In the genomic region with DNA sequence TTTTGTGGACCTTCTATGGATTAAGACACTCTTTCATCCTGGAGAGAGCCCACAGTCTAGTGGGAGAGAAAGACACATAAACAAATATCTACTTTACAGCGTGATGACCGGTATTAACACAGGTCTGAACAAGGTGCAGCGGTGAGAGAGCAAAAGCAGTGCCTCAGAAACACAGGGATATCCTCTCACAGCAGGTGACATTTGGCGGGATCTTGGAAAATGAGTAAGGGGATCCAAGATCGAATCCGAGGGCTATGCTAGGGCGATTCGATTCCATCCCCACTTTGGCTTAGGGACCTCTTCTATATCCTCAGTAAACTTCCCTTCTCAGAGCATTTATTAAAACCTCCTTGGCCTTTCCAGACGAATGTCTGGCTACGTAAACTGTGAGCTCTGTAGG, we compare ENCODE assay signal across 8 cellular contexts. TPM values are rescaled to one million over a fixed set of nuclear protein-coding genes. Genes with fewer than 3 reads are reported as not detected.
DNase-seq lines count a peak whose midpoint lies in the region; ATAC-seq, FAIRE-seq and TF ChIP-seq lines count a peak whose summit lies in the region.

No MANE protein-coding gene starts in this region.

- H3K36me3 Mint-ChIP-seq in CD14-positive monocyte = peaks cover under 1 to 5% of the 10 kb centered on the region in 2 donors

- H3K4me3 ChIP-seq in K562 = peak overlapping the region; percentile 85

- no peaks in the 10 kb centered on the region for H3K27me3 ChIP-seq in K562 (ENCODE audit: control insufficient read depth in 2 of 2, insufficient read depth in 2 of 2, low read length in 2 of 2)

- H2AFZ ChIP-seq in K562 (ENCODE audit: low read depth, low read length) = peak overlapping the region; percentile 63; the same call in 1 of the 2 replicates

- no peaks in the 10 kb centered on the region for H3K9me3 ChIP-seq in K562 (replicated peaks; ENCODE audit: control insufficient read depth, insufficient read depth, low read depth, low read length)

- TF ChIP-seq CTCF in CD14-positive monocyte (IDR thresholded peaks at IDR 0.05) (no peak), K562 (IDR thresholded peaks at IDR 0.05 in 2 of 3, conservative IDR thresholded peaks at IDR 0.05 in 1 of 3; ENCODE audit: insufficient read depth in 2 of 3, low read depth in 1 of 3, low read length in 3 of 3) (no peak), GM20000 (IDR thresholded peaks at IDR 0.05; ENCODE audit: extremely low read depth, missing control alignments) (no peak)

- peaks cover 27% of the 10 kb centered on the region; the same call in 2 of the 3 replicates for H3K36me3 ChIP-seq in K562 (ENCODE audit: control insufficient read depth, insufficient read depth, low read length)

- no peaks in the 10 kb centered on the region for H3K27me3 Mint-ChIP-seq in CD14-positive monocyte (ENCODE audit: low read depth in 3 of 3)

- CTCF ChIA-PET in K562 (lab: Yijun Ruan, JAX; ENCODE audit: low intra/inter-chr PET ratio) = no interaction called here

- in situ Hi-C loops in K562 (cut with MboI) = no loop called here

- POLR2A ChIA-PET in K562 (lab: Yijun Ruan, JAX) = interaction anchor here (0.8 to 1.3 kb wide), 4 partner anchors 9 to 101 kb away, joined by 3 to 4 read pairs (median 3); no protein-coding TSS in a partner anchor

- BruUV-seq in K562 (replicated peaks; lab: Mats Ljungman, UMichigan) = no TSS peak

- TF ChIP-seq POLR2A in K562 (conservative IDR thresholded peaks at IDR 0.05) = no peak

- intact Hi-C loops in CD14-positive monocyte (cut with micrococcal nuclease) = loop anchor here in 1 of 2 donors (5.0 kb wide), 1 partner anchor 117 kb away; a partner anchor contains a TSS
- intact Hi-C loops in K562 (cut with micrococcal nuclease) = loop anchor here (5.0 kb wide), 1 partner anchor 117 kb away; a partner anchor contains a TSS

- peaks cover 0 to 2% (median 0%) of the 10 kb centered on the region in 7 donors for H3K9me3 Mint-ChIP-seq in CD14-positive monocyte

- no peak for TF ChIP-seq RAD21 in K562 (CRISPR knock-in tag; conservative IDR thresholded peaks at IDR 0.05 in 1 of 2, IDR thresholded peaks at IDR 0.05 in 1 of 2)

- H3K4me1 ChIP-seq in K562 (replicated peaks in 1 of 2; ENCODE audit: control insufficient read depth in 2 of 2, insufficient read depth in 2 of 2, low read length in 2 of 2) = peaks cover 2 to 16% of the 10 kb centered on the region in 2 experiments; a peak in 2 of 5 replicates

- FAIRE-seq in HTR-8/SVneo (lab: Jason Lieb, UNC) (peak; percentile 69), K562 (lab: Jason Lieb, UNC) (no peak)

- no peaks in the 10 kb centered on the region for H3K9me1 ChIP-seq in K562 (ENCODE audit: control insufficient read depth, insufficient read depth, low read length)

- ATAC-seq in K562 = no peak
- no peak for ATAC-seq in GM18517 (IDR thresholded peaks at IDR 0.05; ENCODE audit: unreplicated experiment)

- peak overlapping the region; percentile 87 for H3K4me2 ChIP-seq in K562 (ENCODE audit: insufficient read depth, low read length)

- H3K4me1 Mint-ChIP-seq in CD14-positive monocyte = peaks cover 42% of the 10 kb centered on the region

- WGBS in K562 (ENCODE audit: insufficient coverage, low coverage, missing lambda C conversion rate) = 0% methylated on average over 10 of the region's 10 CpGs

- TF ChIP-seq EP300 in K562 (IDR thresholded peaks at IDR 0.05; ENCODE audit: low read length) = no peak

- H4K20me1 ChIP-seq in K562 (replicated peaks; ENCODE audit: control insufficient read depth, insufficient read depth, low read length) = peaks cover 6% of the 10 kb centered on the region; the same call in 1 of the 2 replicates

- peaks cover 90% of the 10 kb centered on the region for H3K79me2 ChIP-seq in K562 (ENCODE audit: control insufficient read depth, insufficient read depth, low read length)

- DNase-seq in CD14-positive monocyte (ENCODE audit: low spot score) = no peak
- peak; percentile 35 for DNase-seq in HTR-8/SVneo (ENCODE audit: insufficient read length, low spot score)
- DNase-seq in K562 (ENCODE audit: extremely low read depth in 1 of 4, low spot score in 3 of 4) = peak in 1 of 4 experiments; percentile 24
- DNase-seq in medulla oblongata (ENCODE audit: extremely low spot score) = peak; percentile 11
- no peak for DNase-seq in SHP77 treated with DMSO at 0.1 percent for 48 hours (lab: John Stamatoyannopoulos, UW)
- DNase-seq in hepatic stellate cell (ENCODE audit: low spot score) = no peak
- DNase-seq in GM20000 (ENCODE audit: low spot score) = no peak

- peak overlapping the region; percentile 95 to 98 (median 97) for H3K27ac Mint-ChIP-seq in CD14-positive monocyte

- H3K9ac ChIP-seq in K562 (ENCODE audit: insufficient read depth in 1 of 2, low read depth in 2 of 2, low read length in 2 of 2) = peak overlapping the region; percentile 88 to 96

- H3K4me3 Mint-ChIP-seq in CD14-positive monocyte = peak overlapping the region; percentile 94 to 97

- H3K27ac ChIP-seq in K562 (ENCODE audit: extremely low read depth, low read depth, low read length) = peak overlapping the region; percentile 83

TF ChIP-seq in K562, 482 proteins besides CTCF, POLR2A, EP300 and RAD21 (continues in another document):
- TF ChIP-seq, protein P1, sequence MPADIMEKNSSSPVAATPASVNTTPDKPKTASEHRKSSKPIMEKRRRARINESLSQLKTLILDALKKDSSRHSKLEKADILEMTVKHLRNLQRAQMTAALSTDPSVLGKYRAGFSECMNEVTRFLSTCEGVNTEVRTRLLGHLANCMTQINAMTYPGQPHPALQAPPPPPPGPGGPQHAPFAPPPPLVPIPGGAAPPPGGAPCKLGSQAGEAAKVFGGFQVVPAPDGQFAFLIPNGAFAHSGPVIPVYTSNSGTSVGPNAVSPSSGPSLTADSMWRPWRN (IDR thresholded peaks at IDR 0.05; ENCODE audit: low read depth) = no peak
- no peak for TF ChIP-seq CREB1 (IDR thresholded peaks at IDR 0.05)
- TF ChIP-seq CREB1 (CRISPR knock-in tag; IDR thresholded peaks at IDR 0.05) = no peak

RNA-seq across cellular contexts. Expression of a gene that starts 0.7 kb away (rescaled TPM):
- polyA plus RNA-seq in CD14-positive monocyte = 100 to 1,000 TPM in 1 of 2 donors, 10 to 100 TPM in 1; 94.1 to 122 TPM
- 29.4 and 58.7 TPM in 2 replicates for total RNA-seq in K562 (2011; cell fraction: chromatin; rRNA removed; ENCODE audit: low replicate concordance)
- 23.3 and 33.2 TPM in 2 replicates for total RNA-seq in K562 (2011; cell fraction: nucleolus; rRNA removed)
- total RNA-seq in K562 (2011; cell fraction: nucleoplasm; rRNA removed) = 32.0 and 46.9 TPM in 2 replicates
- total RNA-seq in K562 (2014; rRNA removed) = 35.5 and 41.2 TPM in 2 replicates
- total RNA-seq in K562 (2014; rRNA removed; fragmentation: Illumina TruSeq; extraction: Trizol) = 56.9 and 71.0 TPM in 2 replicates
- total RNA-seq in K562 (2015; rRNA removed; fragmentation: Illumina TruSeq; extraction: Trizol) = 57.2 and 60.1 TPM in 2 replicates
- total RNA-seq in K562 (2021) = 30.4 and 36.6 TPM in 2 replicates
- polyA plus RNA-seq in K562 (2011; rRNA removed) = 29.5 and 49.6 TPM in 2 replicates
- polyA plus RNA-seq in K562 (2011; cell fraction: cytosol; rRNA removed) = 13.4 and 18.1 TPM in 2 replicates
- polyA plus RNA-seq in K562 (2011; cell fraction: nucleus; rRNA removed) = 11.6 and 12.8 TPM in 2 replicates
- 35.5 and 40.0 TPM in 2 replicates for polyA plus RNA-seq in K562 (2012)
- polyA plus RNA-seq in K562 (2014; fragmentation: Illumina TruSeq; extraction: Trizol) = 38.6 and 42.6 TPM in 2 replicates
- polyA plus RNA-seq in K562 (2014; fragmentation: Nextera tagmentation; extraction: Ambion mirVana) = 10 to 100 TPM; 86.3 to 91.0 TPM
- 35.5 and 50.0 TPM in 2 replicates for polyA plus RNA-seq in K562 (2014; rRNA removed)
- 29.9 and 41.6 TPM in 2 replicates for polyA minus RNA-seq in K562 (2011; rRNA and poly(A)+ RNA removed)
- polyA minus RNA-seq in K562 (2011; cell fraction: cytosol; rRNA and poly(A)+ RNA removed) = 20.2 and 30.2 TPM in 2 replicates
- 21.9 and 22.6 TPM in 2 replicates for polyA minus RNA-seq in K562 (2011; cell fraction: nucleus; rRNA and poly(A)+ RNA removed)

RNA-seq across cellular contexts. Expression of a gene that starts 1.2 kb away (rescaled TPM):
- 100 to 1,000 TPM; 110 to 111 TPM for polyA plus RNA-seq in CD14-positive monocyte
- 14.2 and 42.2 TPM in 2 replicates for total RNA-seq in K562 (2011; cell fraction: chromatin; rRNA removed; ENCODE audit: low replicate concordance)
- total RNA-seq in K562 (2011; cell fraction: nucleolus; rRNA removed) = 11.5 and 17.4 TPM in 2 replicates
- 19.8 and 22.3 TPM in 2 replicates for total RNA-seq in K562 (2011; cell fraction: nucleoplasm; rRNA removed)
- total RNA-seq in K562 (2014; rRNA removed) = 362 and 424 TPM in 2 replicates
- 344 and 380 TPM in 2 replicates for total RNA-seq in K562 (2014; rRNA removed; fragmentation: Illumina TruSeq; extraction: Trizol)
- 311 and 332 TPM in 2 replicates for total RNA-seq in K562 (2015; rRNA removed; fragmentation: Illumina TruSeq; extraction: Trizol)
- total RNA-seq in K562 (2021) = 234 and 237 TPM in 2 replicates
- 147 and 314 TPM in 2 replicates for polyA plus RNA-seq in K562 (2011; rRNA removed)
- 30.9 and 61.0 TPM in 2 replicates for polyA plus RNA-seq in K562 (2011; cell fraction: cytosol; rRNA removed)
- polyA plus RNA-seq in K562 (2011; cell fraction: nucleus; rRNA removed) = 22.8 and 35.5 TPM in 2 replicates
- 101 and 349 TPM in 2 replicates for polyA plus RNA-seq in K562 (2012)
- polyA plus RNA-seq in K562 (2014; fragmentation: Illumina TruSeq; extraction: Trizol) = 216 and 275 TPM in 2 replicates
- polyA plus RNA-seq in K562 (2014; fragmentation: Nextera tagmentation; extraction: Ambion mirVana) = 1,000 to 10,000 TPM in 1 of 2 experiments, 100 to 1,000 TPM in 1; 717 to 1,018 TPM
- 310 and 331 TPM in 2 replicates for polyA plus RNA-seq in K562 (2014; rRNA removed)
- polyA minus RNA-seq in K562 (2011; rRNA and poly(A)+ RNA removed) = 281 and 389 TPM in 2 replicates
- polyA minus RNA-seq in K562 (2011; cell fraction: cytosol; rRNA and poly(A)+ RNA removed) = 73.4 and 109 TPM in 2 replicates
- 17.9 and 25.2 TPM in 2 replicates for polyA minus RNA-seq in K562 (2011; cell fraction: nucleus; rRNA and poly(A)+ RNA removed)

RNA-seq across cellular contexts. Expression of a gene that starts 53.1 kb away (rescaled TPM):
- polyA plus RNA-seq in CD14-positive monocyte (under 1 TPM in 1 of 2 donors, not detected in 1; 0.20 TPM), K562 (2011; rRNA removed) (not detected in 2 replicates), K562 (2014; fragmentation: Illumina TruSeq; extraction: Trizol) (not detected in 2 replicates), K562 (2014; fragmentation: Nextera tagmentation; extraction: Ambion mirVana) (not detected), K562 (2014; rRNA removed) (not detected in 2 replicates)
- not detected in 2 replicates for total RNA-seq in K562 (2011; cell fraction: chromatin; rRNA removed; ENCODE audit: low replicate concordance)
- not detected in 2 replicates for total RNA-seq in K562 (2011; cell fraction: nucleolus; rRNA removed)
- not detected in 2 replicates for total RNA-seq in K562 (2011; cell fraction: nucleoplasm; rRNA removed)
- total RNA-seq in K562 (2014; rRNA removed) (not detected in 2 replicates), K562 (2014; rRNA removed; fragmentation: Illumina TruSeq; extraction: Trizol) (not detected in 2 replicates), K562 (2015; rRNA removed; fragmentation: Illumina TruSeq; extraction: Trizol) (not detected in 2 replicates), K562 (2021) (not detected in 2 replicates)
- polyA plus RNA-seq in K562 (2011; cell fraction: cytosol; rRNA removed) = not detected in 2 replicates
- not detected in 2 replicates for polyA plus RNA-seq in K562 (2011; cell fraction: nucleus; rRNA removed)
- polyA plus RNA-seq in K562 (2012) = not detected in 2 replicates
- polyA minus RNA-seq in K562 (2011; rRNA and poly(A)+ RNA removed) = not detected in 2 replicates
- 2.3 TPM in 1 of 2 replicates, not detected in the other for polyA minus RNA-seq in K562 (2011; cell fraction: cytosol; rRNA and poly(A)+ RNA removed)
- polyA minus RNA-seq in K562 (2011; cell fraction: nucleus; rRNA and poly(A)+ RNA removed) = not detected in 2 replicates

Comparison
In these comparisons a context has a peak if more than half of its experiments do, and no peak if none do; other contexts are left out.
1. DNase-seq: peak in HTR-8/SVneo (single experiment) and medulla oblongata (single experiment); none in CD14-positive monocyte (single experiment), SHP77 treated with DMSO at 0.1 percent for 48 hours (single experiment), hepatic stellate cell (single experiment) and GM20000 (single experiment).